22 cellular contexts compared by ENCODE assay signal in genomic region chr12:31765931-31766330, GRCh38.
"Had no signal": no experiment of that assay in that cellular context is flagged by ENCODE, and none has a peak within 500 bp of the region (broad histone marks: within the 10 kb centered on the region; RNA-seq: fewer than 3 reads in every experiment).

No MANE protein-coding gene starts in this region.

- ATAC-seq: activated T-cell treated with anti-CD3 and anti-CD28 coated beads, Interleukin-2, amount 50 U/mL, for 72 hours; effector memory CD8-positive, alpha-beta T cell; foreskin keratinocyte; left lobe of liver; sciatic nerve had no signal

- H3K9me3 Mint-ChIP-seq: effector memory CD8-positive, alpha-beta T cell had no signal

- H3K9ac ChIP-seq: parathyroid adenoma had no signal

- H2AFZ ChIP-seq: parathyroid adenoma had no signal

- H3K27ac ChIP-seq: cardiac muscle cell, foreskin keratinocyte, parathyroid adenoma, stomach, VCaP had no signal

- H3K4me2 ChIP-seq: smooth muscle cell had no signal

- H3K79me2 ChIP-seq: parathyroid adenoma had no signal

- H3K27me3 ChIP-seq: cardiac muscle cell, foreskin keratinocyte, stomach had no signal

- H3K36me3 ChIP-seq: cardiac muscle cell, stomach had no signal

- DNase-seq: activated CD4-positive, alpha-beta T cell treated with anti-CD3 and anti-CD28 coated beads for 1 hour; activated CD4-positive, alpha-beta T cell treated with anti-CD3 and anti-CD28 coated beads, Interleukin-2, amount 50 U/mL, for 4 hours; activated gamma-delta T cell; activated T-cell treated with anti-CD3 and anti-CD28 coated beads, Interleukin-2, amount 50 U/mL, for 72 hours; amygdala; effector memory CD8-positive, alpha-beta T cell; foreskin keratinocyte; hypothalamus; stimulated activated CD4-positive, alpha-beta T cell treated with anti-CD3 and anti-CD28 coated beads, Interleukin-4, amount 100 ng/mL, for 1 hour; stomach; trophoblast cell had no signal

- H3K9me3 ChIP-seq: stomach had no signal

- H3K27ac Mint-ChIP-seq: activated naive CD4-positive, alpha-beta T cell treated with anti-CD3 and anti-CD28 coated beads, Interleukin-2, amount 50 U/mL, for 24 hours; effector memory CD8-positive, alpha-beta T cell; mesothelial cell of epicardium; nephron had no signal

- H3K4me1 ChIP-seq: parathyroid adenoma, stomach had no signal

- H3K4me1 Mint-ChIP-seq: mesothelial cell of epicardium, nephron had no signal

- FAIRE-seq: keratinocyte had no signal

- H3K4me3 Mint-ChIP-seq: activated naive CD4-positive, alpha-beta T cell treated with anti-CD3 and anti-CD28 coated beads, Interleukin-2, amount 50 U/mL, for 24 hours; activated T-cell treated with anti-CD3 and anti-CD28 coated beads, Interleukin-2, amount 50 U/mL, for 72 hours; effector memory CD8-positive, alpha-beta T cell; mesothelial cell of epicardium; nephron had no signal

- H3K4me3 ChIP-seq: cardiac muscle cell, lung, smooth muscle cell, stomach had no signal

- H3K27me3 Mint-ChIP-seq: activated naive CD4-positive, alpha-beta T cell treated with anti-CD3 and anti-CD28 coated beads, Interleukin-2, amount 50 U/mL, for 24 hours; effector memory CD8-positive, alpha-beta T cell had no signal
